ENCODE assay signal across 1 cellular context in the genomic region with DNA sequence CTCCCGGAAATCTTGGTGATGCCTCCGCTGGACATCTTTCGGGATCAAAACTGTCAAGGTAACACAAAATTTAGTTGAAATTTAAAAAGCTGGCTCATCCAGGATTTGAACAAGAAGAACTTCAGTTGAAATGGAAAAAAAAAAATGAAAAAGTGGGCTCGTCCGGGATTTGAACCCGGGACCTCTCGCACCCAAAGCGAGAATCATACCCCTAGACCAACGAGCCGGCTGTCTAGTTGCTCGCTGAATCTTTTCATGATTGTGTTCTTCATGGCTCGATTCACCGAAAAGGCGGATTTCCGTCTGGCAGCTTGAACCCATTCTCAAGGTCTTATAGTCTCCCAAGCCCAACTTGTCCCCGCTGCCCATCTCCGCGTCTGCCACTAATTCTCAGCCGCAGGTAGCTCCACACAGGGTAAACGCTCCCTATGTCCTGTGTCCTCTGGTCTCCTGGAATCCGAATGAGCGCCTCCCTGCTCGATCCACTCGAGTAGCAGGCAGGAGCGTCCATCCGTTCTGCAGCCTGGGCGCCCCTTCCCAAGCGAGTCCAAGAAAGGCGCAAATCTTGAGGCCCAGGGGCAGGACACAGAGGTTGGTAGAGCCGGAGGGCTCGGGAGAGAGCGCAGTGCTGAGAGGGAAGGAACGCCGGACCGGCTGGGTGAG.
TF ChIP-seq lines count a peak whose summit lies in the region.

No MANE protein-coding gene starts in this region.

TF ChIP-seq in HEK293, 187 proteins besides CTCF, POLR2A, EP300 and RAD21 (continued from another document and continues in another):
- TF ChIP-seq, protein P1, sequence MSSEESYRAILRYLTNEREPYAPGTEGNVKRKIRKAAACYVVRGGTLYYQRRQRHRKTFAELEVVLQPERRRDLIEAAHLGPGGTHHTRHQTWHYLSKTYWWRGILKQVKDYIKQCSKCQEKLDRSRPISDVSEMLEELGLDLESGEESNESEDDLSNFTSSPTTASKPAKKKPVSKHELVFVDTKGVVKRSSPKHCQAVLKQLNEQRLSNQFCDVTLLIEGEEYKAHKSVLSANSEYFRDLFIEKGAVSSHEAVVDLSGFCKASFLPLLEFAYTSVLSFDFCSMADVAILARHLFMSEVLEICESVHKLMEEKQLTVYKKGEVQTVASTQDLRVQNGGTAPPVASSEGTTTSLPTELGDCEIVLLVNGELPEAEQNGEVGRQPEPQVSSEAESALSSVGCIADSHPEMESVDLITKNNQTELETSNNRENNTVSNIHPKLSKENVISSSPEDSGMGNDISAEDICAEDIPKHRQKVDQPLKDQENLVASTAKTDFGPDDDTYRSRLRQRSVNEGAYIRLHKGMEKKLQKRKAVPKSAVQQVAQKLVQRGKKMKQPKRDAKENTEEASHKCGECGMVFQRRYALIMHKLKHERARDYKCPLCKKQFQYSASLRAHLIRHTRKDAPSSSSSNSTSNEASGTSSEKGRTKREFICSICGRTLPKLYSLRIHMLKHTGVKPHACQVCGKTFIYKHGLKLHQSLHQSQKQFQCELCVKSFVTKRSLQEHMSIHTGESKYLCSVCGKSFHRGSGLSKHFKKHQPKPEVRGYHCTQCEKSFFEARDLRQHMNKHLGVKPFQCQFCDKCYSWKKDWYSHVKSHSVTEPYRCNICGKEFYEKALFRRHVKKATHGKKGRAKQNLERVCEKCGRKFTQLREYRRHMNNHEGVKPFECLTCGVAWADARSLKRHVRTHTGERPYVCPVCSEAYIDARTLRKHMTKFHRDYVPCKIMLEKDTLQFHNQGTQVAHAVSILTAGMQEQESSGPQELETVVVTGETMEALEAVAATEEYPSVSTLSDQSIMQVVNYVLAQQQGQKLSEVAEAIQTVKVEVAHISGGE (tag by site-specific recombination; conservative IDR thresholded peaks at IDR 0.05; ENCODE audit: low read depth), result peak; percentile 20; the same call in 1 of the 2 replicates
- no peak for TF ChIP-seq ZNF623 (tag by site-specific recombination; IDR thresholded peaks at IDR 0.05)
- TF ChIP-seq ZNF324 (tag by site-specific recombination; IDR thresholded peaks at IDR 0.05), result no peak
- TF ChIP-seq ZNF626 (tag by site-specific recombination; IDR thresholded peaks at IDR 0.05), result no peak
- TF ChIP-seq, protein P2, sequence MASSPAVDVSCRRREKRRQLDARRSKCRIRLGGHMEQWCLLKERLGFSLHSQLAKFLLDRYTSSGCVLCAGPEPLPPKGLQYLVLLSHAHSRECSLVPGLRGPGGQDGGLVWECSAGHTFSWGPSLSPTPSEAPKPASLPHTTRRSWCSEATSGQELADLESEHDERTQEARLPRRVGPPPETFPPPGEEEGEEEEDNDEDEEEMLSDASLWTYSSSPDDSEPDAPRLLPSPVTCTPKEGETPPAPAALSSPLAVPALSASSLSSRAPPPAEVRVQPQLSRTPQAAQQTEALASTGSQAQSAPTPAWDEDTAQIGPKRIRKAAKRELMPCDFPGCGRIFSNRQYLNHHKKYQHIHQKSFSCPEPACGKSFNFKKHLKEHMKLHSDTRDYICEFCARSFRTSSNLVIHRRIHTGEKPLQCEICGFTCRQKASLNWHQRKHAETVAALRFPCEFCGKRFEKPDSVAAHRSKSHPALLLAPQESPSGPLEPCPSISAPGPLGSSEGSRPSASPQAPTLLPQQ (tag by site-specific recombination; IDR thresholded peaks at IDR 0.05), result no peak
- TF ChIP-seq ZNF138 (tag by site-specific recombination; IDR thresholded peaks at IDR 0.05; ENCODE audit: borderline replicate concordance), result no peak
- TF ChIP-seq HOXC10 (CRISPR knock-in tag; IDR thresholded peaks at IDR 0.05), result no peak
- no peak for TF ChIP-seq TCF7L2 (IDR thresholded peaks at IDR 0.05; ENCODE audit: borderline replicate concordance, low read depth, low read length)
- no peak for TF ChIP-seq ZNF114 (tag by site-specific recombination; IDR thresholded peaks at IDR 0.05)
- TF ChIP-seq ZNF747 (tag by site-specific recombination; IDR thresholded peaks at IDR 0.05), result no peak
- 0 out of 2 replicates have a peak, but pooled peaks have one; percentile 81 for TF ChIP-seq ZNF221 (tag by site-specific recombination; IDR thresholded peaks at IDR 0.05; ENCODE audit: borderline replicate concordance)
- TF ChIP-seq ZNF600 (tag by site-specific recombination; IDR thresholded peaks at IDR 0.05), result peak; percentile 71
- no peak for TF ChIP-seq SP2 (tag by site-specific recombination; IDR thresholded peaks at IDR 0.05)
- no peak for TF ChIP-seq ZNF391 (tag by site-specific recombination; IDR thresholded peaks at IDR 0.05; ENCODE audit: borderline replicate concordance, low read depth)
- no peak for TF ChIP-seq ZNF433 (tag by site-specific recombination; IDR thresholded peaks at IDR 0.05; ENCODE audit: low read depth)
- TF ChIP-seq, protein P3, sequence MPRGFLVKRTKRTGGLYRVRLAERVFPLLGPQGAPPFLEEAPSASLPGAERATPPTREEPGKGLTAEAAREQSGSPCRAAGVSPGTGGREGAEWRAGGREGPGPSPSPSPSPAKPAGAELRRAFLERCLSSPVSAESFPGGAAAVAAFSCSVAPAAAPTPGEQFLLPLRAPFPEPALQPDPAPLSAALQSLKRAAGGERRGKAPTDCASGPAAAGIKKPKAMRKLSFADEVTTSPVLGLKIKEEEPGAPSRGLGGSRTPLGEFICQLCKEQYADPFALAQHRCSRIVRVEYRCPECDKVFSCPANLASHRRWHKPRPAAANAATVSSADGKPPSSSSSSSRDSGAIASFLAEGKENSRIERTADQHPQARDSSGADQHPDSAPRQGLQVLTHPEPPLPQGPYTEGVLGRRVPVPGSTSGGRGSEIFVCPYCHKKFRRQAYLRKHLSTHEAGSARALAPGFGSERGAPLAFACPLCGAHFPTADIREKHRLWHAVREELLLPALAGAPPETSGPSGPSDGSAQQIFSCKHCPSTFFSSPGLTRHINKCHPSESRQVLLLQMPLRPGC (tag by site-specific recombination; IDR thresholded peaks at IDR 0.05), result no peak
- TF ChIP-seq, protein P4, sequence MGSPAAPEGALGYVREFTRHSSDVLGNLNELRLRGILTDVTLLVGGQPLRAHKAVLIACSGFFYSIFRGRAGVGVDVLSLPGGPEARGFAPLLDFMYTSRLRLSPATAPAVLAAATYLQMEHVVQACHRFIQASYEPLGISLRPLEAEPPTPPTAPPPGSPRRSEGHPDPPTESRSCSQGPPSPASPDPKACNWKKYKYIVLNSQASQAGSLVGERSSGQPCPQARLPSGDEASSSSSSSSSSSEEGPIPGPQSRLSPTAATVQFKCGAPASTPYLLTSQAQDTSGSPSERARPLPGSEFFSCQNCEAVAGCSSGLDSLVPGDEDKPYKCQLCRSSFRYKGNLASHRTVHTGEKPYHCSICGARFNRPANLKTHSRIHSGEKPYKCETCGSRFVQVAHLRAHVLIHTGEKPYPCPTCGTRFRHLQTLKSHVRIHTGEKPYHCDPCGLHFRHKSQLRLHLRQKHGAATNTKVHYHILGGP (tag by site-specific recombination; IDR thresholded peaks at IDR 0.05), result no peak
- no peak for TF ChIP-seq ZNF155 (tag by site-specific recombination; IDR thresholded peaks at IDR 0.05)
- TF ChIP-seq, protein P5, sequence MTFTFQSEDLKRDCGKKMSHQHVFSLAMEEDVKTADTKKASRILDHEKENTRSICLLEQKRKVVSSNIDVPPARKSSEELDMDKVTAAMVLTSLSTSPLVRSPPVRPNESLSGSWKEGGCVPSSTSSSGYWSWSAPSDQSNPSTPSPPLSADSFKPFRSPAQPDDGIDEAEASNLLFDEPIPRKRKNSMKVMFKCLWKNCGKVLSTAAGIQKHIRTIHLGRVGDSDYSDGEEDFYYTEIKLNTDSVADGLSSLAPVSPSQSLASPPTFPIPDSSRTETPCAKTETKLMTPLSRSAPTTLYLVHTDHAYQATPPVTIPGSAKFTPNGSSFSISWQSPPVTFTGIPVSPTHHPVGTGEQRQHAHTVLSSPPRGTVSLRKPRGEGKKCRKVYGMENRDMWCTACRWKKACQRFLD (tag by site-specific recombination; IDR thresholded peaks at IDR 0.05), result no peak
- TF ChIP-seq ZNF423 (tag by site-specific recombination; IDR thresholded peaks at IDR 0.05), result peak; percentile 75
- no peak for TF ChIP-seq ZNF585B (tag by site-specific recombination; IDR thresholded peaks at IDR 0.05)
- no peak for TF ChIP-seq ZNF37A (tag by site-specific recombination; IDR thresholded peaks at IDR 0.05)
- TF ChIP-seq, protein P6, sequence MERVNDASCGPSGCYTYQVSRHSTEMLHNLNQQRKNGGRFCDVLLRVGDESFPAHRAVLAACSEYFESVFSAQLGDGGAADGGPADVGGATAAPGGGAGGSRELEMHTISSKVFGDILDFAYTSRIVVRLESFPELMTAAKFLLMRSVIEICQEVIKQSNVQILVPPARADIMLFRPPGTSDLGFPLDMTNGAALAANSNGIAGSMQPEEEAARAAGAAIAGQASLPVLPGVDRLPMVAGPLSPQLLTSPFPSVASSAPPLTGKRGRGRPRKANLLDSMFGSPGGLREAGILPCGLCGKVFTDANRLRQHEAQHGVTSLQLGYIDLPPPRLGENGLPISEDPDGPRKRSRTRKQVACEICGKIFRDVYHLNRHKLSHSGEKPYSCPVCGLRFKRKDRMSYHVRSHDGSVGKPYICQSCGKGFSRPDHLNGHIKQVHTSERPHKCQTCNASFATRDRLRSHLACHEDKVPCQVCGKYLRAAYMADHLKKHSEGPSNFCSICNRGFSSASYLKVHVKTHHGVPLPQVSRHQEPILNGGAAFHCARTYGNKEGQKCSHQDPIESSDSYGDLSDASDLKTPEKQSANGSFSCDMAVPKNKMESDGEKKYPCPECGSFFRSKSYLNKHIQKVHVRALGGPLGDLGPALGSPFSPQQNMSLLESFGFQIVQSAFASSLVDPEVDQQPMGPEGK (tag by site-specific recombination; IDR thresholded peaks at IDR 0.05), result no peak
- TF ChIP-seq ZNF521 (tag by site-specific recombination; IDR thresholded peaks at IDR 0.05), result no peak
- TF ChIP-seq IKZF3 (tag by site-specific recombination; IDR thresholded peaks at IDR 0.05), result no peak
- no peak for TF ChIP-seq KLF7 (tag by site-specific recombination; IDR thresholded peaks at IDR 0.05; ENCODE audit: borderline replicate concordance)
- TF ChIP-seq ZNF223 (tag by site-specific recombination; IDR thresholded peaks at IDR 0.05), result no peak
- no peak for TF ChIP-seq ZNF302 (tag by site-specific recombination; IDR thresholded peaks at IDR 0.05; ENCODE audit: low read depth)
- no peak for TF ChIP-seq ZFP3 (tag by site-specific recombination; IDR thresholded peaks at IDR 0.05; ENCODE audit: low read depth)
- TF ChIP-seq, protein P7, sequence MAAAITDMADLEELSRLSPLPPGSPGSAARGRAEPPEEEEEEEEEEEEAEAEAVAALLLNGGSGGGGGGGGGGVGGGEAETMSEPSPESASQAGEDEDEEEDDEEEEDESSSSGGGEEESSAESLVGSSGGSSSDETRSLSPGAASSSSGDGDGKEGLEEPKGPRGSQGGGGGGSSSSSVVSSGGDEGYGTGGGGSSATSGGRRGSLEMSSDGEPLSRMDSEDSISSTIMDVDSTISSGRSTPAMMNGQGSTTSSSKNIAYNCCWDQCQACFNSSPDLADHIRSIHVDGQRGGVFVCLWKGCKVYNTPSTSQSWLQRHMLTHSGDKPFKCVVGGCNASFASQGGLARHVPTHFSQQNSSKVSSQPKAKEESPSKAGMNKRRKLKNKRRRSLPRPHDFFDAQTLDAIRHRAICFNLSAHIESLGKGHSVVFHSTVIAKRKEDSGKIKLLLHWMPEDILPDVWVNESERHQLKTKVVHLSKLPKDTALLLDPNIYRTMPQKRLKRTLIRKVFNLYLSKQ (tag by site-specific recombination; IDR thresholded peaks at IDR 0.05; ENCODE audit: borderline replicate concordance), result no peak
- no peak for TF ChIP-seq ZNF776 (tag by site-specific recombination; IDR thresholded peaks at IDR 0.05; ENCODE audit: borderline replicate concordance)
- TF ChIP-seq ZNF664 (tag by site-specific recombination; IDR thresholded peaks at IDR 0.05), result no peak
- no peak for TF ChIP-seq MYNN (tag by site-specific recombination; IDR thresholded peaks at IDR 0.05; ENCODE audit: borderline replicate concordance)
- no peak for TF ChIP-seq ZNF341 (tag by site-specific recombination; IDR thresholded peaks at IDR 0.05; ENCODE audit: low read depth)
- no peak for TF ChIP-seq ZNF23 (tag by site-specific recombination; IDR thresholded peaks at IDR 0.05; ENCODE audit: borderline replicate concordance)
- no peak for TF ChIP-seq ZBTB1 (tag by site-specific recombination; IDR thresholded peaks at IDR 0.05)
- TF ChIP-seq ZEB2 (tag by site-specific recombination; IDR thresholded peaks at IDR 0.05), result peak; percentile 39; the same call in 1 of the 2 replicates
- no peak for TF ChIP-seq ZNF624 (tag by site-specific recombination; IDR thresholded peaks at IDR 0.05)
- peak; percentile 49; the same call in 1 of the 2 replicates for TF ChIP-seq KLF10 (tag by site-specific recombination; IDR thresholded peaks at IDR 0.05)
- TF ChIP-seq ZNF501 (tag by site-specific recombination; IDR thresholded peaks at IDR 0.05), result no peak
- TF ChIP-seq ZNF654 (tag by site-specific recombination; IDR thresholded peaks at IDR 0.05; ENCODE audit: low read depth), result no peak
- TF ChIP-seq TRIM28 (IDR thresholded peaks at IDR 0.05; ENCODE audit: borderline replicate concordance, low read length), result no peak
- TF ChIP-seq OVOL3 (tag by site-specific recombination; IDR thresholded peaks at IDR 0.05), result no peak
- no peak for TF ChIP-seq GLIS1 (tag by site-specific recombination; IDR thresholded peaks at IDR 0.05)
- TF ChIP-seq ZBTB21 (tag by site-specific recombination; IDR thresholded peaks at IDR 0.05), result no peak
- TF ChIP-seq, protein P8, sequence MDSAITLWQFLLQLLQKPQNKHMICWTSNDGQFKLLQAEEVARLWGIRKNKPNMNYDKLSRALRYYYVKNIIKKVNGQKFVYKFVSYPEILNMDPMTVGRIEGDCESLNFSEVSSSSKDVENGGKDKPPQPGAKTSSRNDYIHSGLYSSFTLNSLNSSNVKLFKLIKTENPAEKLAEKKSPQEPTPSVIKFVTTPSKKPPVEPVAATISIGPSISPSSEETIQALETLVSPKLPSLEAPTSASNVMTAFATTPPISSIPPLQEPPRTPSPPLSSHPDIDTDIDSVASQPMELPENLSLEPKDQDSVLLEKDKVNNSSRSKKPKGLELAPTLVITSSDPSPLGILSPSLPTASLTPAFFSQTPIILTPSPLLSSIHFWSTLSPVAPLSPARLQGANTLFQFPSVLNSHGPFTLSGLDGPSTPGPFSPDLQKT (IDR thresholded peaks at IDR 0.05; ENCODE audit: borderline replicate concordance, low read depth, low read length), result no peak
- TF ChIP-seq, protein P9, sequence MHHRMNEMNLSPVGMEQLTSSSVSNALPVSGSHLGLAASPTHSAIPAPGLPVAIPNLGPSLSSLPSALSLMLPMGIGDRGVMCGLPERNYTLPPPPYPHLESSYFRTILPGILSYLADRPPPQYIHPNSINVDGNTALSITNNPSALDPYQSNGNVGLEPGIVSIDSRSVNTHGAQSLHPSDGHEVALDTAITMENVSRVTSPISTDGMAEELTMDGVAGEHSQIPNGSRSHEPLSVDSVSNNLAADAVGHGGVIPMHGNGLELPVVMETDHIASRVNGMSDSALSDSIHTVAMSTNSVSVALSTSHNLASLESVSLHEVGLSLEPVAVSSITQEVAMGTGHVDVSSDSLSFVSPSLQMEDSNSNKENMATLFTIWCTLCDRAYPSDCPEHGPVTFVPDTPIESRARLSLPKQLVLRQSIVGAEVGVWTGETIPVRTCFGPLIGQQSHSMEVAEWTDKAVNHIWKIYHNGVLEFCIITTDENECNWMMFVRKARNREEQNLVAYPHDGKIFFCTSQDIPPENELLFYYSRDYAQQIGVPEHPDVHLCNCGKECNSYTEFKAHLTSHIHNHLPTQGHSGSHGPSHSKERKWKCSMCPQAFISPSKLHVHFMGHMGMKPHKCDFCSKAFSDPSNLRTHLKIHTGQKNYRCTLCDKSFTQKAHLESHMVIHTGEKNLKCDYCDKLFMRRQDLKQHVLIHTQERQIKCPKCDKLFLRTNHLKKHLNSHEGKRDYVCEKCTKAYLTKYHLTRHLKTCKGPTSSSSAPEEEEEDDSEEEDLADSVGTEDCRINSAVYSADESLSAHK (tag by site-specific recombination; IDR thresholded peaks at IDR 0.05), result no peak
- no peak for TF ChIP-seq ZNF701 (tag by site-specific recombination; IDR thresholded peaks at IDR 0.05)
- TF ChIP-seq ZNF677 (tag by site-specific recombination; IDR thresholded peaks at IDR 0.05), result no peak
- no peak for TF ChIP-seq ZNF335 (tag by site-specific recombination; conservative IDR thresholded peaks at IDR 0.05)
